Comparison of ENCODE assay signal across 8 cellular contexts in genomic region chr10:73495226-73495883, GRCh38. TPM values are rescaled to one million over a fixed set of nuclear protein-coding genes. Genes with fewer than 3 reads are reported as not detected.
DNase-seq lines count a peak whose midpoint lies in the region; ATAC-seq and TF ChIP-seq lines count a peak whose summit lies in the region.

No MANE protein-coding gene starts in this region.

- no peaks in the 10 kb centered on the region for H3K27me3 ChIP-seq in BJ (ENCODE audit: control insufficient read depth, insufficient read depth, low read length)

- POLR2A ChIA-PET in BJ (lab: Charles Lee), result interaction anchor here (0.7 to 0.8 kb wide), 2 partner anchors 102 to 412 kb away, joined by 10 to 11 read pairs; no protein-coding TSS in a partner anchor
- POLR2A ChIA-PET in activated CD4-positive, alpha-beta memory T cell treated with anti-CD3 and anti-CD28 coated beads, Interleukin-2, amount 10 ng/mL, durations not matched to agents 7 days and 5 days (lab: Charles Lee), result interaction anchor here (0.8 to 4.5 kb wide), 42 partner anchors 10 to 681 kb away, joined by 3 to 63 read pairs (median 6); partner anchors contain the start of genes ANXA7, CFAP70, CHCHD1 and DNAJC9

- H3K27me3 Mint-ChIP-seq in activated CD4-positive, alpha-beta memory T cell treated with anti-CD3 and anti-CD28 coated beads, Interleukin-2, amount 10 ng/mL, durations not matched to agents 7 days and 5 days, result no peaks in the 10 kb centered on the region

- peaks cover 2% of the 10 kb centered on the region; the same call in 1 of the 2 replicates for H3K36me3 ChIP-seq in BJ (ENCODE audit: control insufficient read depth, insufficient read depth, low read length)

- peak overlapping the region; percentile 89 for H3K4me3 Mint-ChIP-seq in activated CD4-positive, alpha-beta memory T cell treated with anti-CD3 and anti-CD28 coated beads, Interleukin-2, amount 10 ng/mL, durations not matched to agents 7 days and 5 days

- DNase-seq in BJ (ENCODE audit: low read depth), result peak; percentile 62
- peak; percentile 33 for DNase-seq in NCI-H82 treated with DMSO at 0.1 percent for 48 hours (lab: John Stamatoyannopoulos, UW; ENCODE audit: unreplicated experiment)
- peak; percentile 94 for DNase-seq in activated CD4-positive, alpha-beta memory T cell treated with anti-CD3 and anti-CD28 coated beads, Interleukin-2, amount 10 ng/mL, durations not matched to agents 7 days and 5 days
- peak; percentile 90 for DNase-seq in ecto neural progenitor cell (ENCODE audit: low spot score)
- peak; percentile 82 for DNase-seq in medulla oblongata (ENCODE audit: extremely low spot score)
- peak; percentile 78 for DNase-seq in stimulated activated CD8-positive, alpha-beta memory T cell treated with anti-CD3 and anti-CD28 coated beads, Interleukin-12 subunit alpha, Interleukin-12 subunit beta, amount 100 ng/mL, for 1 hour (ENCODE audit: low read depth)

- H3K4me3 ChIP-seq in BJ (ENCODE audit: low read depth, low read length), result peak overlapping the region; percentile 89

- peaks cover 39% of the 10 kb centered on the region for H3K36me3 Mint-ChIP-seq in activated CD4-positive, alpha-beta memory T cell treated with anti-CD3 and anti-CD28 coated beads, Interleukin-2, amount 10 ng/mL, durations not matched to agents 7 days and 5 days (ENCODE audit: low read depth)

- no peak for TF ChIP-seq CTCF in BJ (IDR thresholded peaks at IDR 0.05; ENCODE audit: insufficient read depth, low read depth, low read length)

- peak; percentile 90 for TF ChIP-seq POLR2A in GM19099 (IDR thresholded peaks at IDR 0.05; ENCODE audit: extremely low read depth, insufficient read length, low read depth)

- peak; percentile 87 for ATAC-seq in HG03354 (IDR thresholded peaks at IDR 0.05; ENCODE audit: poor library complexity, severe bottlenecking, unreplicated experiment)

- CTCF ChIA-PET in BJ (lab: Yijun Ruan, JAX), result interaction anchor here (0.9 to 1.3 kb wide), 2 partner anchors 19 to 152 kb away, joined by 3 to 4 read pairs; no protein-coding TSS in a partner anchor
- CTCF ChIA-PET in activated CD4-positive, alpha-beta memory T cell treated with anti-CD3 and anti-CD28 coated beads, Interleukin-2, amount 10 ng/mL, durations not matched to agents 7 days and 5 days (lab: Charles Lee), result interaction anchor here (1.0 to 1.8 kb wide), 4 partner anchors 14 to 277 kb away, joined by 3 to 7 read pairs (median 4); partner anchors contain the start of gene ANXA7

- H3K27ac Mint-ChIP-seq in activated CD4-positive, alpha-beta memory T cell treated with anti-CD3 and anti-CD28 coated beads, Interleukin-2, amount 10 ng/mL, durations not matched to agents 7 days and 5 days, result peak overlapping the region; percentile 96

- peaks cover 45% of the 10 kb centered on the region for H3K4me1 Mint-ChIP-seq in activated CD4-positive, alpha-beta memory T cell treated with anti-CD3 and anti-CD28 coated beads, Interleukin-2, amount 10 ng/mL, durations not matched to agents 7 days and 5 days

- H3K9me3 Mint-ChIP-seq in activated CD4-positive, alpha-beta memory T cell treated with anti-CD3 and anti-CD28 coated beads, Interleukin-2, amount 10 ng/mL, durations not matched to agents 7 days and 5 days, result no peaks in the 10 kb centered on the region

RNA-seq across cellular contexts. Expression of gene PPP3CB, which starts 0.5 kb away (rescaled TPM):
- 11.7 and 18.6 TPM in 2 replicates for polyA plus RNA-seq in BJ (2011; rRNA removed)
- polyA minus RNA-seq in BJ (2011; rRNA and poly(A)+ RNA removed), result 9.8 and 15.6 TPM in 2 replicates
- 10 to 100 TPM; 53.4 to 55.4 TPM for total RNA-seq in activated CD4-positive, alpha-beta memory T cell treated with anti-CD3 and anti-CD28 coated beads, Interleukin-2, amount 10 ng/mL, durations not matched to agents 7 days and 5 days

Comparison
In these comparisons a context has a peak if more than half of its experiments do, and no peak if none do; other contexts are left out.
1. Peak in every context shown above with its lines: DNase-seq, ATAC-seq and H3K4me3 ChIP-seq.
2. DNase-seq: peak in every context shown above with its lines; median percentile 94 in activated CD4-positive, alpha-beta memory T cell treated with anti-CD3 and anti-CD28 coated beads, Interleukin-2, amount 10 ng/mL, durations not matched to agents 7 days and 5 days; 90 in ecto neural progenitor cell; 82 in medulla oblongata; 78 in stimulated activated CD8-positive, alpha-beta memory T cell treated with anti-CD3 and anti-CD28 coated beads, Interleukin-12 subunit alpha, Interleukin-12 subunit beta, amount 100 ng/mL, for 1 hour; 62 in BJ; 33 in NCI-H82 treated with DMSO at 0.1 percent for 48 hours.